11 cellular contexts compared by ENCODE assay signal in genomic region chr10:69845574-69846251, GRCh38. TPM values are rescaled to one million over a fixed set of nuclear protein-coding genes. Genes with fewer than 3 reads are reported as not detected.
DNase-seq lines count a peak whose midpoint lies in the region; TF ChIP-seq lines count a peak whose summit lies in the region.
"Had no signal": no experiment of that assay in that cellular context is flagged by ENCODE, and none has a peak within 500 bp of the region (broad histone marks: within the 10 kb centered on the region; RNA-seq: fewer than 3 reads in every experiment).

No MANE protein-coding gene starts in this region.

- no peaks in the 10 kb centered on the region for H3K36me3 Mint-ChIP-seq in chondrocyte (ENCODE audit: low read depth)
- H3K36me3 Mint-ChIP-seq in activated naive CD4-positive, alpha-beta T cell treated with anti-CD3 and anti-CD28 coated beads for 36 hours (ENCODE audit: low read depth), result no peaks in the 10 kb centered on the region
- H3K36me3 Mint-ChIP-seq: activated naive CD4-positive, alpha-beta T cell treated with anti-CD3 and anti-CD28 coated beads, Interleukin-2, amount 50 U/mL, for 24 hours had no signal

- no peak overlapping the region for H3K27ac ChIP-seq in A673 (ENCODE audit: low read depth, low read length, poor library complexity, severe bottlenecking)

- POLR2A ChIA-PET in A673 (lab: Charles Lee; ENCODE audit: low non-redundant PET), result no interaction called here

- no peak for TF ChIP-seq EP300 in Ishikawa (IDR thresholded peaks at IDR 0.05; ENCODE audit: borderline replicate concordance)

- H3K4me3 Mint-ChIP-seq in chondrocyte (ENCODE audit: unreplicated experiment), result no peak overlapping the region
- H3K4me3 Mint-ChIP-seq in activated naive CD4-positive, alpha-beta T cell treated with anti-CD3 and anti-CD28 coated beads for 36 hours, result no peak overlapping the region
- H3K4me3 Mint-ChIP-seq: activated naive CD4-positive, alpha-beta T cell treated with anti-CD3 and anti-CD28 coated beads, Interleukin-2, amount 50 U/mL, for 24 hours had no signal

- TF ChIP-seq RAD21 in Ishikawa (IDR thresholded peaks at IDR 0.05; ENCODE audit: low read depth), result no peak

- CTCF ChIA-PET in A673 (lab: Charles Lee), result interaction anchor here (1.0 kb wide), 1 partner anchor 69 kb away, joined by 4 read pairs; no protein-coding TSS in a partner anchor
- CTCF ChIA-PET in activated naive CD4-positive, alpha-beta T cell treated with anti-CD3 and anti-CD28 coated beads for 36 hours (lab: Charles Lee), result interaction anchor here (1.1 kb wide), 1 partner anchor 10 kb away, joined by 3 read pairs; no protein-coding TSS in a partner anchor

- H3K4me3 ChIP-seq in A673 (ENCODE audit: low read depth, low read length, poor library complexity, severe bottlenecking), result no peak overlapping the region
- no peak overlapping the region for H3K4me3 ChIP-seq in lower leg skin (ENCODE audit: low read depth, poor library complexity, severe bottlenecking)

- no peak for TF ChIP-seq POLR2A in lower leg skin (IDR thresholded peaks at IDR 0.05)

- DNase-seq in A673 (ENCODE audit: low spot score) (peak; percentile 23), chondrocyte (ENCODE audit: low spot score) (no peak), medulla oblongata (ENCODE audit: extremely low spot score) (peak; percentile 30), inferior parietal cortex (ENCODE audit: extremely low spot score) (no peak), lower leg skin (ENCODE audit: low spot score in 2 of 2) (no peak)
- DNase-seq in activated CD8-positive, alpha-beta memory T cell treated with anti-CD3 and anti-CD28 coated beads, Interleukin-2, amount 50 U/mL, for 48 hours, result no peak
- DNase-seq in activated naive CD4-positive, alpha-beta T cell treated with anti-CD3 and anti-CD28 coated beads for 36 hours, result no peak
- DNase-seq: NCI-H1930, retina had no signal

- no TSS peak for BruUV-seq in A673 (replicated peaks; lab: Mats Ljungman, UMichigan)

- H3K4me1 ChIP-seq in A673 (ENCODE audit: insufficient read depth, low read length, poor library complexity, severe bottlenecking), result peaks cover 20% of the 10 kb centered on the region

- peak overlapping the region; percentile 74 for H3K27ac Mint-ChIP-seq in chondrocyte (ENCODE audit: unreplicated experiment)
- no peak overlapping the region for H3K27ac Mint-ChIP-seq in activated naive CD4-positive, alpha-beta T cell treated with anti-CD3 and anti-CD28 coated beads for 36 hours
- H3K27ac Mint-ChIP-seq: activated naive CD4-positive, alpha-beta T cell treated with anti-CD3 and anti-CD28 coated beads, Interleukin-2, amount 50 U/mL, for 24 hours had no signal

- intact Hi-C loops in A673 (cut with micrococcal nuclease; ENCODE audit: unreplicated experiment) (no loop called here), lower leg skin (cut with DNase I; ENCODE audit: low total_unique reads) (no loop called here)
- intact Hi-C loops in activated naive CD4-positive, alpha-beta T cell treated with anti-CD3 and anti-CD28 coated beads for 36 hours (cut with micrococcal nuclease), result no loop called here

- no peaks in the 10 kb centered on the region for H3K9me3 Mint-ChIP-seq in chondrocyte (ENCODE audit: low read depth)
- H3K9me3 Mint-ChIP-seq in activated naive CD4-positive, alpha-beta T cell treated with anti-CD3 and anti-CD28 coated beads for 36 hours, result no peaks in the 10 kb centered on the region
- H3K9me3 Mint-ChIP-seq: activated naive CD4-positive, alpha-beta T cell treated with anti-CD3 and anti-CD28 coated beads, Interleukin-2, amount 50 U/mL, for 24 hours had no signal

- H3K27me3 Mint-ChIP-seq in chondrocyte (ENCODE audit: low read depth), result no peaks in the 10 kb centered on the region
- peaks cover 22% of the 10 kb centered on the region for H3K27me3 Mint-ChIP-seq in activated naive CD4-positive, alpha-beta T cell treated with anti-CD3 and anti-CD28 coated beads for 36 hours (ENCODE audit: low read depth)

- peaks cover 30% of the 10 kb centered on the region for H3K4me1 Mint-ChIP-seq in chondrocyte (ENCODE audit: low read depth)
- H3K4me1 Mint-ChIP-seq in activated naive CD4-positive, alpha-beta T cell treated with anti-CD3 and anti-CD28 coated beads for 36 hours (ENCODE audit: low read depth), result peaks cover 11% of the 10 kb centered on the region
- H3K4me1 Mint-ChIP-seq: activated naive CD4-positive, alpha-beta T cell treated with anti-CD3 and anti-CD28 coated beads, Interleukin-2, amount 50 U/mL, for 24 hours had no signal

- H3K36me3 ChIP-seq in A673 (ENCODE audit: insufficient read depth, low read length, poor library complexity, severe bottlenecking), result no peaks in the 10 kb centered on the region

- TF ChIP-seq CTCF in A673 (conservative IDR thresholded peaks at IDR 0.05; ENCODE audit: low read depth, low read length) (no peak), chondrocyte (IDR thresholded peaks at IDR 0.05) (no peak), lower leg skin (IDR thresholded peaks at IDR 0.05) (no peak)

- H3K9me3 ChIP-seq in A673 (ENCODE audit: low read depth, low read length, poor library complexity, severe bottlenecking), result no peaks in the 10 kb centered on the region

- H3K27me3 ChIP-seq in A673 (replicated peaks; ENCODE audit: insufficient read depth, low read depth, low read length, poor library complexity), result no peaks in the 10 kb centered on the region

- 42 to 47% methylated on average over 6 of the region's 6 CpGs for WGBS in lower leg skin, 2 donors

TF ChIP-seq in Ishikawa, 13 proteins besides CTCF, POLR2A, EP300 and RAD21:
- TF ChIP-seq CEBPB (IDR thresholded peaks at IDR 0.05) (no peak), NFIC (IDR thresholded peaks at IDR 0.05) (0 out of 2 replicates have a peak, but pooled peaks have one; percentile 13)

RNA-seq across cellular contexts. Expression of gene COL13A1, which starts 44.0 kb away (rescaled TPM):
- 2.0 and 3.0 TPM in 2 replicates for total RNA-seq in A673 (2021)
- 25.6 to 52.1 TPM (median 27.5 TPM) in 3 replicates for total RNA-seq in chondrocyte
- not detected for total RNA-seq in activated naive CD4-positive, alpha-beta T cell treated with anti-CD3 and anti-CD28 coated beads for 36 hours
- total RNA-seq in lower leg skin, result 1 to 10 TPM in 3 of 4 donors, under 1 TPM in 1; 0.93 to 2.3 (median 1.3) TPM

Comparison
In these comparisons a context has a peak if more than half of its experiments do, and no peak if none do; other contexts are left out.
1. DNase-seq: peak in A673 (single experiment) and medulla oblongata (single experiment); none in chondrocyte (single experiment), activated CD8-positive, alpha-beta memory T cell treated with anti-CD3 and anti-CD28 coated beads, Interleukin-2, amount 50 U/mL, for 48 hours (single experiment), activated naive CD4-positive, alpha-beta T cell treated with anti-CD3 and anti-CD28 coated beads for 36 hours (single experiment), inferior parietal cortex (single experiment) and lower leg skin (0 of 2).